Comparison of ENCODE assay signal across 20 cellular contexts in genomic region chr5:147558131-147558730, GRCh38. TPM values are rescaled to one million over a fixed set of nuclear protein-coding genes. Genes with fewer than 3 reads are reported as not detected.
DNase-seq lines count a peak whose midpoint lies in the region; ATAC-seq and TF ChIP-seq lines count a peak whose summit lies in the region.
"Had no signal": no experiment of that assay in that cellular context is flagged by ENCODE, and none has a peak within 500 bp of the region (broad histone marks: within the 10 kb centered on the region; RNA-seq: fewer than 3 reads in every experiment).

No MANE protein-coding gene starts in this region.

- H3K9me3 ChIP-seq in GM23248 (ENCODE audit: low read depth) (no peaks in the 10 kb centered on the region), gastroesophageal sphincter (no peaks in the 10 kb centered on the region), ovary (no peaks in the 10 kb centered on the region)
- H3K9me3 ChIP-seq: heart right ventricle, psoas muscle, tibial artery had no signal

- H3K4me1 ChIP-seq in GM23248 (ENCODE audit: insufficient read depth): peaks cover 20% of the 10 kb centered on the region
- H3K4me1 ChIP-seq in gastroesophageal sphincter: peaks cover 8 to 38% (median 15%) of the 10 kb centered on the region in 3 donors
- H3K4me1 ChIP-seq in ovary (ENCODE audit: insufficient read depth): peaks cover 7% of the 10 kb centered on the region

- no peak overlapping the region for H3K4me3 Mint-ChIP-seq in WTC11
- no peak overlapping the region for H3K4me3 Mint-ChIP-seq in activated CD4-positive, alpha-beta T cell treated with anti-CD3 and anti-CD28 coated beads, Interleukin-2, amount 10 ng/mL, durations not matched to agents 24 days and 14 days
- H3K4me3 Mint-ChIP-seq: activated B cell treated with CpG ODN at 0.5 μM for 24 hours; activated CD8-positive, alpha-beta T cell treated with anti-CD3 and anti-CD28 coated beads, Interleukin-2, amount 10 ng/mL, durations not matched to agents 7 days and 5 days; activated T-cell treated with anti-CD3 and anti-CD28 coated beads, Interleukin-2, amount 50 U/mL, for 4 hours; CD8-positive, alpha-beta memory T cell; stimulated activated memory B cell treated with anti-CD40 and anti-IgM and Interleukin-4, amounts not matched to agents 10 μg/mL and 1 μg/mL and 100 μg/mL, for 72 hours; T-helper 1 cell treated with Interleukin-12 subunit alpha and Interleukin-12 subunit beta and Interleukin-4 antibody, amounts not matched to agents 30 μg/mL and 1 μg/mL, for 36 hours had no signal

- H3K27me3 ChIP-seq in GM23248 (replicated peaks; ENCODE audit: insufficient read depth) (0 out of 2 replicates have a peak, but pooled peaks cover 4% of the 10 kb centered on the region), gastroesophageal sphincter (no peaks in the 10 kb centered on the region), ovary (no peaks in the 10 kb centered on the region)
- H3K27me3 ChIP-seq: brain microvascular endothelial cell, heart right ventricle, tibial artery had no signal

- POLR2A ChIA-PET in WTC11 (lab: Charles Lee): interaction anchor here (1.1 kb wide), 1 partner anchor 106 kb away, joined by 3 read pairs; no protein-coding TSS in a partner anchor

- no peaks in the 10 kb centered on the region for H3K9me2 ChIP-seq in GM23248 (ENCODE audit: insufficient read depth)

- in situ Hi-C loops in GM23248 (cut with MboI): loop anchor here (5.0 to 25.0 kb wide), 3 partner anchors 106 to 1021 kb away; no protein-coding TSS in a partner anchor

- no peaks in the 10 kb centered on the region for H3K79me2 ChIP-seq in GM23248 (ENCODE audit: insufficient read depth)

- CTCF ChIA-PET in WTC11 (lab: Charles Lee): interaction anchor here (0.6 to 9.5 kb wide), 22 partner anchors 10 to 205 kb away, joined by 3 to 121 read pairs (median 6); partner anchors contain the start of gene DPYSL3

- peak; percentile 33 for DNase-seq in GM23248
- no peak for DNase-seq in WTC11 (ENCODE audit: low spot score)
- no peak for DNase-seq in ovary
- DNase-seq in NCI-H146 treated with DMSO at 0.1 percent for 48 hours (lab: John Stamatoyannopoulos, UW; ENCODE audit: unreplicated experiment): no peak
- DNase-seq in cortex of kidney (lab: John Stamatoyannopoulos, UW): no peak
- DNase-seq in activated CD4-positive, alpha-beta T cell treated with anti-CD3 and anti-CD28 coated beads, Interleukin-2, amount 10 ng/mL, durations not matched to agents 24 days and 14 days: no peak
- DNase-seq: activated B cell treated with CpG ODN at 0.5 μM for 24 hours; activated CD8-positive, alpha-beta T cell treated with anti-CD3 and anti-CD28 coated beads, Interleukin-2, amount 10 ng/mL, durations not matched to agents 7 days and 5 days; activated T-cell treated with anti-CD3 and anti-CD28 coated beads, Interleukin-2, amount 50 U/mL, for 4 hours; CD8-positive, alpha-beta memory T cell; DMS79 had no signal

- H2AFZ ChIP-seq in GM23248: no peak overlapping the region

- H3K27ac Mint-ChIP-seq in WTC11: peak overlapping the region; percentile 42
- no peak overlapping the region for H3K27ac Mint-ChIP-seq in activated CD4-positive, alpha-beta T cell treated with anti-CD3 and anti-CD28 coated beads, Interleukin-2, amount 10 ng/mL, durations not matched to agents 24 days and 14 days
- H3K27ac Mint-ChIP-seq: activated B cell treated with CpG ODN at 0.5 μM for 24 hours; activated CD8-positive, alpha-beta T cell treated with anti-CD3 and anti-CD28 coated beads, Interleukin-2, amount 10 ng/mL, durations not matched to agents 7 days and 5 days; activated naive CD4-positive, alpha-beta T cell treated with anti-CD3 and anti-CD28 coated beads, Interleukin-2, amount 50 U/mL, for 72 hours; CD8-positive, alpha-beta memory T cell; stimulated activated memory B cell treated with anti-CD40 and anti-IgM and Interleukin-4, amounts not matched to agents 10 μg/mL and 1 μg/mL and 100 μg/mL, for 72 hours; T-helper 1 cell treated with Interleukin-12 subunit alpha and Interleukin-12 subunit beta and Interleukin-4 antibody, amounts not matched to agents 30 μg/mL and 1 μg/mL, for 36 hours had no signal

- H3K36me3 Mint-ChIP-seq in WTC11: peaks cover 10% of the 10 kb centered on the region
- H3K36me3 Mint-ChIP-seq in activated CD4-positive, alpha-beta T cell treated with anti-CD3 and anti-CD28 coated beads, Interleukin-2, amount 10 ng/mL, durations not matched to agents 24 days and 14 days (ENCODE audit: low read depth): no peaks in the 10 kb centered on the region
- H3K36me3 Mint-ChIP-seq: activated naive CD4-positive, alpha-beta T cell treated with anti-CD3 and anti-CD28 coated beads, Interleukin-2, amount 50 U/mL, for 72 hours; CD8-positive, alpha-beta memory T cell; stimulated activated memory B cell treated with anti-CD40 and anti-IgM and Interleukin-4, amounts not matched to agents 10 μg/mL and 1 μg/mL and 100 μg/mL, for 72 hours had no signal

- H3K27me3 Mint-ChIP-seq in WTC11 (ENCODE audit: low read depth): no peaks in the 10 kb centered on the region
- no peaks in the 10 kb centered on the region for H3K27me3 Mint-ChIP-seq in activated CD4-positive, alpha-beta T cell treated with anti-CD3 and anti-CD28 coated beads, Interleukin-2, amount 10 ng/mL, durations not matched to agents 24 days and 14 days
- H3K27me3 Mint-ChIP-seq: activated B cell treated with CpG ODN at 0.5 μM for 24 hours; stimulated activated memory B cell treated with anti-CD40 and anti-IgM and Interleukin-4, amounts not matched to agents 10 μg/mL and 1 μg/mL and 100 μg/mL, for 72 hours had no signal

- H3K4me1 Mint-ChIP-seq in WTC11: peaks cover 65% of the 10 kb centered on the region
- no peaks in the 10 kb centered on the region for H3K4me1 Mint-ChIP-seq in activated CD4-positive, alpha-beta T cell treated with anti-CD3 and anti-CD28 coated beads, Interleukin-2, amount 10 ng/mL, durations not matched to agents 24 days and 14 days
- H3K4me1 Mint-ChIP-seq: activated B cell treated with CpG ODN at 0.5 μM for 24 hours; CD8-positive, alpha-beta memory T cell; stimulated activated memory B cell treated with anti-CD40 and anti-IgM and Interleukin-4, amounts not matched to agents 10 μg/mL and 1 μg/mL and 100 μg/mL, for 72 hours had no signal

- ATAC-seq in WTC11: no peak
- peak; percentile 50 for ATAC-seq in gastroesophageal sphincter
- no peak for ATAC-seq in GM18519 (IDR thresholded peaks at IDR 0.05; ENCODE audit: low FRiP score, unreplicated experiment)
- ATAC-seq: activated CD8-positive, alpha-beta T cell treated with anti-CD3 and anti-CD28 coated beads, Interleukin-2, amount 10 ng/mL, durations not matched to agents 7 days and 5 days; activated naive CD4-positive, alpha-beta T cell treated with anti-CD3 and anti-CD28 coated beads, Interleukin-2, amount 50 U/mL, for 72 hours; activated T-cell treated with anti-CD3 and anti-CD28 coated beads, Interleukin-2, amount 50 U/mL, for 4 hours; stimulated activated memory B cell treated with anti-CD40 and anti-IgM and Interleukin-4, amounts not matched to agents 10 μg/mL and 1 μg/mL and 100 μg/mL, for 72 hours had no signal

- H3K27ac ChIP-seq in GM23248 (no peak overlapping the region), gastroesophageal sphincter (peak overlapping the region; percentile 36 to 89 (median 68)), ovary (peak overlapping the region; percentile 15 to 20)
- H3K27ac ChIP-seq: brain microvascular endothelial cell, psoas muscle had no signal

- H3K4me2 ChIP-seq in GM23248 (ENCODE audit: unreplicated experiment): no peak overlapping the region

- WGBS in GM23248 (ENCODE audit: low coverage in 1 of 2, low lambda C conversion rate in 2 of 2, missing lambda C conversion rate in 2 of 2), 2 experiments: 77 to 82% methylated on average over 4 of the region's 4 CpGs
- WGBS in gastroesophageal sphincter (ENCODE audit: low coverage in 1 of 2), 2 donors: 46 to 64% methylated on average over 3 to 4 of the region's 4 CpGs
- WGBS in ovary, 3 donors: 8 to 30% (median 22%) methylated on average over 4 of the region's 4 CpGs

- TF ChIP-seq CTCF in WTC11 (IDR thresholded peaks at IDR 0.05) (no peak), gastroesophageal sphincter (IDR thresholded peaks at IDR 0.05) (no peak), ovary (IDR thresholded peaks at IDR 0.05) (no peak)

- TF ChIP-seq EP300 in gastroesophageal sphincter (IDR thresholded peaks at IDR 0.05) (no peak), ovary (IDR thresholded peaks at IDR 0.05) (no peak)

- no peaks in the 10 kb centered on the region for H3K9me3 Mint-ChIP-seq in WTC11
- H3K9me3 Mint-ChIP-seq in activated CD4-positive, alpha-beta T cell treated with anti-CD3 and anti-CD28 coated beads, Interleukin-2, amount 10 ng/mL, durations not matched to agents 24 days and 14 days: no peaks in the 10 kb centered on the region
- H3K9me3 Mint-ChIP-seq: activated B cell treated with CpG ODN at 0.5 μM for 24 hours; activated naive CD4-positive, alpha-beta T cell treated with anti-CD3 and anti-CD28 coated beads, Interleukin-2, amount 50 U/mL, for 72 hours; activated T-cell treated with anti-CD3 and anti-CD28 coated beads, Interleukin-2, amount 50 U/mL, for 4 hours; CD8-positive, alpha-beta memory T cell; T-helper 1 cell treated with Interleukin-12 subunit alpha and Interleukin-12 subunit beta and Interleukin-4 antibody, amounts not matched to agents 30 μg/mL and 1 μg/mL, for 36 hours had no signal

- H3K4me3 ChIP-seq in GM23248 (no peak overlapping the region), gastroesophageal sphincter (no peak overlapping the region), ovary (no peak overlapping the region)
- H3K4me3 ChIP-seq: heart right ventricle, psoas muscle, tibial artery had no signal

- intact Hi-C loops in ovary (cut with DNase I): loop anchor here in 3 of 4 donors (5.0 kb wide), 3 partner anchors 106 to 331 kb away; no protein-coding TSS in a partner anchor
- intact Hi-C loops in activated CD4-positive, alpha-beta T cell treated with anti-CD3 and anti-CD28 coated beads, Interleukin-2, amount 10 ng/mL, durations not matched to agents 24 days and 14 days (cut with micrococcal nuclease): no loop called here

- TF ChIP-seq POLR2A in gastroesophageal sphincter (IDR thresholded peaks at IDR 0.05) (no peak), ovary (IDR thresholded peaks at IDR 0.05) (no peak)

- no peaks in the 10 kb centered on the region for H4K20me1 ChIP-seq in GM23248 (ENCODE audit: insufficient read depth)

- peaks cover 16% of the 10 kb centered on the region for H3F3A ChIP-seq in GM23248 (ENCODE audit: insufficient read depth)

- H3K36me3 ChIP-seq in GM23248 (ENCODE audit: low read depth): no peaks in the 10 kb centered on the region
- no peaks in the 10 kb centered on the region for H3K36me3 ChIP-seq in gastroesophageal sphincter
- no peaks in the 10 kb centered on the region for H3K36me3 ChIP-seq in ovary
- H3K36me3 ChIP-seq: brain microvascular endothelial cell, heart right ventricle, tibial artery had no signal

- H3K9ac ChIP-seq in GM23248: no peak overlapping the region

RNA-seq across cellular contexts. Expression of gene DPYSL3, which starts 48.4 kb away (rescaled TPM):
- total RNA-seq in GM23248 (2014; rRNA removed; shearing (Covaris generic)): 34.3 and 42.8 TPM in 2 replicates
- 8.8 and 9.2 TPM in 2 replicates for polyA plus RNA-seq in GM23248 (2016; fragmentation: Nextera tagmentation; extraction: Ambion mirVana)
- total RNA-seq in WTC11 (2021): 329 to 358 TPM (median 338 TPM) in 3 replicates
- 100 to 1,000 TPM; 175 to 475 (median 290) TPM for total RNA-seq in gastroesophageal sphincter
- 100 to 1,000 TPM in 5 of 7 donors, 10 to 100 TPM in 2; 77.9 to 219 (median 155) TPM for total RNA-seq in ovary
- polyA plus RNA-seq in ovary: 100 to 1,000 TPM; 159 to 606 TPM
- total RNA-seq in activated CD4-positive, alpha-beta T cell treated with anti-CD3 and anti-CD28 coated beads, Interleukin-2, amount 10 ng/mL, durations not matched to agents 24 days and 14 days: 0.14 and 0.40 TPM in 2 replicates
- total RNA-seq: activated B cell treated with CpG ODN at 0.5 μM for 24 hours had no signal
- polyA plus RNA-seq: CD8-positive, alpha-beta memory T cell had no signal

Comparison
In these comparisons a context has a peak if more than half of its experiments do, and no peak if none do; other contexts are left out.
1. RNA of gene DPYSL3, which starts 48.4 kb away (total RNA-seq): 329 to 358 TPM in WTC11, 175 to 475 TPM in gastroesophageal sphincter, 77.9 to 219 TPM in ovary and 34.3 to 42.8 TPM in GM23248; 0.14 to 0.40 TPM in activated CD4-positive, alpha-beta T cell treated with anti-CD3 and anti-CD28 coated beads, Interleukin-2, amount 10 ng/mL, durations not matched to agents 24 days and 14 days; every median in the first group is over 10 times any median in the second.